ENCODE assay signal across 30 cellular contexts in genomic region chr12:38417101-38417500, GRCh38.
"Had no signal": no experiment of that assay in that cellular context is flagged by ENCODE, and none has a peak within 500 bp of the region (broad histone marks: within the 10 kb centered on the region; RNA-seq: fewer than 3 reads in every experiment).

No MANE protein-coding gene starts in this region.

- H3K36me3 Mint-ChIP-seq: activated CD8-positive, alpha-beta memory T cell treated with anti-CD3 and anti-CD28 coated beads, Interleukin-2, amount 10 ng/mL, durations not matched to agents 7 days and 5 days; activated naive CD4-positive, alpha-beta T cell treated with anti-CD3 and anti-CD28 coated beads, Interleukin-2, amount 50 U/mL, for 72 hours had no signal

- H3K27me3 ChIP-seq: ascending aorta, body of pancreas had no signal

- DNase-seq: activated B cell treated with CpG ODN at 0.5 μM for 24 hours; activated CD4-positive, alpha-beta T cell treated with anti-CD3 and anti-CD28 coated beads for 1 hour; activated CD4-positive, alpha-beta T cell treated with anti-CD3 and anti-CD28 coated beads, Interleukin-2, amount 10 ng/mL, durations not matched to agents 24 days and 14 days; activated CD4-positive, alpha-beta T cell treated with anti-CD3 and anti-CD28 coated beads, Interleukin-2, amount 50 U/mL, for 48 hours; activated CD8-positive, alpha-beta memory T cell treated with anti-CD3 and anti-CD28 coated beads, Interleukin-2, amount 10 ng/mL, durations not matched to agents 7 days and 5 days; activated effector memory CD4-positive, alpha-beta T cell treated with anti-CD3 and anti-CD28 coated beads, Interleukin-2, amount 50 U/mL, for 16 hours; activated naive CD4-positive, alpha-beta T cell treated with Interleukin-2 at 50 U/mL for 16 hours; activated naive CD8-positive, alpha-beta T cell treated with anti-CD3 and anti-CD28 coated beads, Interleukin-2, amount 50 U/mL, for 24 hours; activated T-cell treated with anti-CD3 and anti-CD28 coated beads, Interleukin-2, amount 50 U/mL, for 4 hours; amniotic stem cell; body of pancreas; Karpas-422; NCI-H1092 treated with DMSO at 0.1 percent for 48 hours; NCI-H1417 treated with DMSO at 0.1 percent for 48 hours; NCI-H1694; NCI-H2029; NCI-H2107; NCI-H2171 treated with DMSO at 0.1 percent for 48 hours; NCI-H226; NCI-H510A; NCI-H526 treated with DMSO at 0.1 percent for 48 hours; NCI-H82; OCI-M1; SIG-M5; T-helper 17 cell; T1000 had no signal

- H3K4me3 ChIP-seq: ascending aorta, body of pancreas had no signal

- ATAC-seq: activated CD8-positive, alpha-beta memory T cell treated with anti-CD3 and anti-CD28 coated beads, Interleukin-2, amount 10 ng/mL, durations not matched to agents 7 days and 5 days; activated naive CD4-positive, alpha-beta T cell treated with anti-CD3 and anti-CD28 coated beads, Interleukin-2, amount 50 U/mL, for 72 hours; activated naive CD8-positive, alpha-beta T cell treated with anti-CD3 and anti-CD28 coated beads, Interleukin-2, amount 50 U/mL, for 24 hours; activated T-cell treated with anti-CD3 and anti-CD28 coated beads, Interleukin-2, amount 50 U/mL, for 4 hours; body of pancreas; T-helper 17 cell had no signal

- FAIRE-seq: TTC549 had no signal

- H3K4me1 Mint-ChIP-seq: activated B cell treated with CpG ODN at 0.5 μM for 24 hours; activated CD4-positive, alpha-beta T cell treated with anti-CD3 and anti-CD28 coated beads, Interleukin-2, amount 10 ng/mL, durations not matched to agents 24 days and 14 days; activated CD8-positive, alpha-beta memory T cell treated with anti-CD3 and anti-CD28 coated beads, Interleukin-2, amount 10 ng/mL, durations not matched to agents 7 days and 5 days; activated naive CD8-positive, alpha-beta T cell treated with anti-CD3 and anti-CD28 coated beads, Interleukin-2, amount 50 U/mL, for 24 hours; central memory CD8-positive, alpha-beta T cell; T-helper 17 cell had no signal

- H3K27ac Mint-ChIP-seq: activated B cell treated with CpG ODN at 0.5 μM for 24 hours; activated CD4-positive, alpha-beta T cell treated with anti-CD3 and anti-CD28 coated beads, Interleukin-2, amount 10 ng/mL, durations not matched to agents 24 days and 14 days; activated CD8-positive, alpha-beta memory T cell treated with anti-CD3 and anti-CD28 coated beads, Interleukin-2, amount 10 ng/mL, durations not matched to agents 7 days and 5 days; activated naive CD4-positive, alpha-beta T cell treated with anti-CD3 and anti-CD28 coated beads, Interleukin-2, amount 50 U/mL, for 72 hours; activated naive CD8-positive, alpha-beta T cell treated with anti-CD3 and anti-CD28 coated beads, Interleukin-2, amount 50 U/mL, for 24 hours; T-helper 17 cell had no signal

- H3K36me3 ChIP-seq: ascending aorta had no signal

- H3K4me1 ChIP-seq: ascending aorta, body of pancreas had no signal

- H3K27ac ChIP-seq: ascending aorta, body of pancreas had no signal

- H3K9me3 ChIP-seq: ascending aorta, body of pancreas had no signal

- H3K27me3 Mint-ChIP-seq: activated B cell treated with CpG ODN at 0.5 μM for 24 hours; activated CD4-positive, alpha-beta T cell treated with anti-CD3 and anti-CD28 coated beads, Interleukin-2, amount 10 ng/mL, durations not matched to agents 24 days and 14 days; activated CD8-positive, alpha-beta memory T cell treated with anti-CD3 and anti-CD28 coated beads, Interleukin-2, amount 10 ng/mL, durations not matched to agents 7 days and 5 days; activated naive CD8-positive, alpha-beta T cell treated with anti-CD3 and anti-CD28 coated beads, Interleukin-2, amount 50 U/mL, for 24 hours; central memory CD8-positive, alpha-beta T cell; T-helper 17 cell had no signal

- H3K4me3 Mint-ChIP-seq: activated B cell treated with CpG ODN at 0.5 μM for 24 hours; activated CD4-positive, alpha-beta T cell treated with anti-CD3 and anti-CD28 coated beads, Interleukin-2, amount 10 ng/mL, durations not matched to agents 24 days and 14 days; activated CD8-positive, alpha-beta memory T cell treated with anti-CD3 and anti-CD28 coated beads, Interleukin-2, amount 10 ng/mL, durations not matched to agents 7 days and 5 days; activated naive CD8-positive, alpha-beta T cell treated with anti-CD3 and anti-CD28 coated beads, Interleukin-2, amount 50 U/mL, for 24 hours; activated T-cell treated with anti-CD3 and anti-CD28 coated beads, Interleukin-2, amount 50 U/mL, for 4 hours; central memory CD8-positive, alpha-beta T cell; T-helper 17 cell had no signal
